In genomic region chr7:100191775-100192174, GRCh38 we compare ENCODE assay signal across 16 cellular contexts. TPM values are rescaled to one million over a fixed set of nuclear protein-coding genes. Genes with fewer than 3 reads are reported as not detected.
DNase-seq lines count a peak whose midpoint lies in the region; ATAC-seq and TF ChIP-seq lines count a peak whose summit lies in the region.
"Had no signal": no experiment of that assay in that cellular context is flagged by ENCODE, and none has a peak within 500 bp of the region (broad histone marks: within the 10 kb centered on the region; RNA-seq: fewer than 3 reads in every experiment).

No MANE protein-coding gene starts in this region.

- H3K36me3 ChIP-seq in HEK293 (ENCODE audit: control insufficient read depth in 2 of 2, insufficient read depth in 1 of 2, low read length in 2 of 2) (no peaks in the 10 kb centered on the region), MM.1S (replicated peaks; ENCODE audit: insufficient read depth, low read length) (no peaks in the 10 kb centered on the region), tibial artery (no peaks in the 10 kb centered on the region)
- H3K36me3 ChIP-seq: cardiac muscle cell, esophagus squamous epithelium, vagina had no signal

- no peaks in the 10 kb centered on the region for H3K27me3 Mint-ChIP-seq in natural killer cell (ENCODE audit: low read depth in 2 of 2)

- POLR2A ChIA-PET in AG04449 (lab: Yijun Ruan, JAX), result no interaction called here
- POLR2A ChIA-PET in HEK293 (lab: Yijun Ruan, JAX), result no interaction called here

- H3K27ac Mint-ChIP-seq in natural killer cell, result no peak overlapping the region
- H3K27ac Mint-ChIP-seq: WTC11 had no signal

- H3K4me1 Mint-ChIP-seq in natural killer cell, result peaks cover 0 to 7% of the 10 kb centered on the region in 2 donors
- H3K4me1 Mint-ChIP-seq: WTC11 had no signal

- H3K36me3 Mint-ChIP-seq in natural killer cell, result no peaks in the 10 kb centered on the region
- H3K36me3 Mint-ChIP-seq: WTC11 had no signal

- H3K4me2 ChIP-seq in MM.1S (ENCODE audit: low read depth, low read length), result no peak overlapping the region

- CTCF ChIA-PET in AG04449 (lab: Yijun Ruan, JAX) (no interaction called here), HEK293 (lab: Yijun Ruan, JAX) (interaction anchor here (0.9 kb wide), 1 partner anchor 14 kb away, joined by 5 read pairs; the partner anchor contains the start of genes GPC2 and STAG3)

- H3K4me3 ChIP-seq in AG04449 (ENCODE audit: low read depth, low read length) (no peak overlapping the region), HEK293 (ENCODE audit: low read depth, low read length) (no peak overlapping the region), fibroblast of mammary gland (ENCODE audit: control insufficient read depth, low read depth, low read length) (no peak overlapping the region), MM.1S (ENCODE audit: low read length) (no peak overlapping the region), tibial artery (no peak overlapping the region)
- H3K4me3 ChIP-seq: cardiac muscle cell, esophagus squamous epithelium, vagina had no signal

- no peaks in the 10 kb centered on the region for H3K9me2 ChIP-seq in MM.1S (replicated peaks; ENCODE audit: insufficient read depth, low read length)

- no peaks in the 10 kb centered on the region for H3K9me3 Mint-ChIP-seq in natural killer cell
- H3K9me3 Mint-ChIP-seq: WTC11 had no signal

- TF ChIP-seq CTCF in AG04449 (IDR thresholded peaks at IDR 0.05; ENCODE audit: insufficient read depth, low read length, missing control alignments), result no peak
- TF ChIP-seq CTCF in HEK293 (tag by site-specific recombination; IDR thresholded peaks at IDR 0.05), result no peak
- no peak for TF ChIP-seq CTCF in fibroblast of mammary gland (conservative IDR thresholded peaks at IDR 0.05; ENCODE audit: control insufficient read depth, insufficient read depth, low read depth, low read length)
- no peak for TF ChIP-seq CTCF in MM.1S (IDR thresholded peaks at IDR 0.05; ENCODE audit: low read length)
- TF ChIP-seq CTCF in tibial artery (IDR thresholded peaks at IDR 0.05), result no peak
- TF ChIP-seq CTCF in natural killer cell (IDR thresholded peaks at IDR 0.05), result no peak

- no peaks in the 10 kb centered on the region for H3K4me1 ChIP-seq in HEK293 (ENCODE audit: control insufficient read depth, insufficient read depth, low read length)
- peaks cover 3% of the 10 kb centered on the region; the same call in 1 of the 2 replicates for H3K4me1 ChIP-seq in MM.1S (ENCODE audit: low read length)
- H3K4me1 ChIP-seq in tibial artery, result peaks cover 0 to 3% (median 0%) of the 10 kb centered on the region in 4 donors
- H3K4me1 ChIP-seq: esophagus squamous epithelium, vagina had no signal

- no peaks in the 10 kb centered on the region for H3K27me3 ChIP-seq in MM.1S (replicated peaks; ENCODE audit: insufficient read depth, low read length)
- no peaks in the 10 kb centered on the region for H3K27me3 ChIP-seq in tibial artery
- H3K27me3 ChIP-seq: cardiac muscle cell, esophagus squamous epithelium, vagina had no signal

- DNase-seq in AG04449 (ENCODE audit: low read depth, low spot score) (peak; percentile 52), SIG-M5 (lab: John Stamatoyannopoulos, UW) (peak; percentile 68), fibroblast of mammary gland (ENCODE audit: low read depth) (peak; percentile 30), MM.1S (no peak), tibial artery (no peak), natural killer cell (no peak)
- DNase-seq: activated T-cell treated with anti-CD3 and anti-CD28 coated beads, Interleukin-2, amount 50 U/mL, for 1 hour; esophagus squamous epithelium; NCI-H1048; NCI-H446; SHP77 had no signal

- no peak overlapping the region for H3K9ac ChIP-seq in MM.1S (ENCODE audit: low read length)

- H3K79me2 ChIP-seq in MM.1S (ENCODE audit: low read length), result no peaks in the 10 kb centered on the region

- no peak overlapping the region for H3K4me3 Mint-ChIP-seq in natural killer cell
- H3K4me3 Mint-ChIP-seq: WTC11 had no signal

- ATAC-seq in GM21360 (IDR thresholded peaks at IDR 0.05; ENCODE audit: unreplicated experiment) (no peak), natural killer cell (no peak)
- ATAC-seq: WTC11 had no signal

- 0 out of 2 replicates have a peak, but pooled peaks cover 3% of the 10 kb centered on the region for H3F3A ChIP-seq in MM.1S (ENCODE audit: insufficient read depth, low read length)

- H3K27ac ChIP-seq in HEK293 (ENCODE audit: extremely low read depth, low read depth, low read length) (no peak overlapping the region), MM.1S (ENCODE audit: low read length) (no peak overlapping the region), tibial artery (no peak overlapping the region)
- H3K27ac ChIP-seq: esophagus squamous epithelium, vagina had no signal

- H4K20me1 ChIP-seq in MM.1S (ENCODE audit: insufficient read depth, low read length), result no peaks in the 10 kb centered on the region

- intact Hi-C loops in tibial artery (cut with DNase I; ENCODE audit: low total_unique reads) (no loop called here), natural killer cell (cut with micrococcal nuclease) (loop anchor here (2.0 kb wide), 1 partner anchor 25 kb away; no protein-coding TSS in a partner anchor)

- H2AFZ ChIP-seq in MM.1S (ENCODE audit: low read length), result no peak overlapping the region

- H3K9me3 ChIP-seq in HEK293 (ENCODE audit: control insufficient read depth, insufficient read depth, low read depth, low read length) (no peaks in the 10 kb centered on the region), MM.1S (replicated peaks; ENCODE audit: insufficient read depth, low read length) (no peaks in the 10 kb centered on the region), tibial artery (no peaks in the 10 kb centered on the region)
- H3K9me3 ChIP-seq: esophagus squamous epithelium, vagina had no signal

TF ChIP-seq in HEK293, 187 proteins besides CTCF, POLR2A, EP300 and RAD21:
- no peak for TF ChIP-seq ZSCAN16 (tag by site-specific recombination; IDR thresholded peaks at IDR 0.05)
- TF ChIP-seq PRDM1 (tag by site-specific recombination; IDR thresholded peaks at IDR 0.05), result 0 out of 2 replicates have a peak, but pooled peaks have one; percentile 20
TF ChIP-seq in HEK293: peak in this region for 1.

RNA-seq across cellular contexts. Expression of gene STAG3, which starts 14.1 kb away (rescaled TPM):
- total RNA-seq in natural killer cell, result 1 to 10 TPM; 5.0 to 5.6 (median 5.5) TPM
- total RNA-seq: vagina had no signal

RNA-seq across cellular contexts. Expression of gene GPC2, which starts 14.6 kb away (rescaled TPM):
- total RNA-seq in natural killer cell, result 1 to 10 TPM; 1.9 to 2.4 (median 2.3) TPM

RNA-seq across cellular contexts. Expression of gene GAL3ST4, which starts 23.4 kb away (rescaled TPM):
- total RNA-seq in natural killer cell, result under 1 TPM; 0.78 to 0.95 (median 0.78) TPM

RNA-seq across cellular contexts. Expression of gene PVRIG, which starts 28.0 kb away (rescaled TPM):
- total RNA-seq in natural killer cell, result 10 to 100 TPM; 45.6 to 84.1 (median 52.9) TPM

RNA-seq across cellular contexts. Expression of gene TRAPPC14, which starts 33.3 kb away (rescaled TPM):
- total RNA-seq in natural killer cell, result 10 to 100 TPM; 55.1 to 59.2 (median 56.5) TPM

Comparison
In these comparisons a context has a peak if more than half of its experiments do, and no peak if none do; other contexts are left out.
1. DNase-seq: peak in AG04449 (single experiment), SIG-M5 (single experiment) and fibroblast of mammary gland (single experiment); none in MM.1S (single experiment), tibial artery (0 of 2) and natural killer cell (single experiment).